ENCODE assay signal across 10 cellular contexts in genomic region chr3:182092662-182093262, GRCh38.
DNase-seq lines count a peak whose midpoint lies in the region; ATAC-seq lines count a peak whose summit lies in the region.
"Had no signal": no experiment of that assay in that cellular context is flagged by ENCODE, and none has a peak within 500 bp of the region (broad histone marks: within the 10 kb centered on the region; RNA-seq: fewer than 3 reads in every experiment).

No MANE protein-coding gene starts in this region.

- H3K9ac ChIP-seq in NT2/D1 (ENCODE audit: insufficient read length, low read depth) = no peak overlapping the region

- no peak overlapping the region for H3K4me3 ChIP-seq in NT2/D1 (ENCODE audit: insufficient read length, low read depth)
- no peak overlapping the region for H3K4me3 ChIP-seq in effector memory CD4-positive, alpha-beta T cell (ENCODE audit: insufficient read depth, low read depth, low read length, poor library complexity, severe bottlenecking)
- H3K4me3 ChIP-seq: cardiac muscle cell had no signal

- no peaks in the 10 kb centered on the region for H3K4me1 ChIP-seq in NT2/D1 (ENCODE audit: insufficient read depth, insufficient read length)
- H3K4me1 ChIP-seq in effector memory CD4-positive, alpha-beta T cell (ENCODE audit: control insufficient read depth, insufficient read depth, low read length, poor library complexity, severe bottlenecking) = no peaks in the 10 kb centered on the region

- peak; percentile 78 for ATAC-seq in GM18511 (IDR thresholded peaks at IDR 0.05; ENCODE audit: unreplicated experiment)
- ATAC-seq in HG03159 (IDR thresholded peaks at IDR 0.05; ENCODE audit: unreplicated experiment) = peak; percentile 57

- H3K9me3 ChIP-seq in NT2/D1 (ENCODE audit: insufficient read depth, low read length) = 0 out of 2 replicates have a peak, but pooled peaks cover 7% of the 10 kb centered on the region
- H3K9me3 ChIP-seq in effector memory CD4-positive, alpha-beta T cell (ENCODE audit: control insufficient read depth, low read length) = no peaks in the 10 kb centered on the region

- DNase-seq in NT2/D1 (ENCODE audit: low read depth, low spot score) (peak; percentile 9), middle frontal gyrus (ENCODE audit: extremely low spot score, low spot score) (peak; percentile 16), SK-N-DZ (ENCODE audit: low spot score) (no peak)
- DNase-seq in stimulated activated CD4-positive, alpha-beta T cell treated with anti-CD3 and anti-CD28 coated beads, Interleukin-15, amount 100 ng/mL, for 24 hours = no peak
- no peak for DNase-seq in effector memory CD4-positive, alpha-beta T cell
- no peak for DNase-seq in activated effector memory CD4-positive, alpha-beta T cell treated with Interleukin-2 at 50 U/mL for 16 hours
- DNase-seq: stimulated activated CD4-positive, alpha-beta T cell treated with anti-CD3 and anti-CD28 coated beads, Interleukin-2, amount 100 ng/mL, for 48 hours had no signal

- no peaks in the 10 kb centered on the region for H3K27me3 ChIP-seq in NT2/D1 (ENCODE audit: insufficient read depth, insufficient read length)
- no peaks in the 10 kb centered on the region for H3K27me3 ChIP-seq in effector memory CD4-positive, alpha-beta T cell (replicated peaks; ENCODE audit: control insufficient read depth, insufficient read depth, low read length, poor library complexity, severe bottlenecking)
- H3K27me3 ChIP-seq: cardiac muscle cell had no signal

- no peaks in the 10 kb centered on the region for H3K36me3 ChIP-seq in NT2/D1 (ENCODE audit: insufficient read depth, insufficient read length, low read length)
- H3K36me3 ChIP-seq in effector memory CD4-positive, alpha-beta T cell (ENCODE audit: control insufficient read depth, insufficient read depth, low read length) = no peaks in the 10 kb centered on the region
- H3K36me3 ChIP-seq: cardiac muscle cell had no signal

- no peak overlapping the region for H3K27ac ChIP-seq in effector memory CD4-positive, alpha-beta T cell (ENCODE audit: insufficient read depth, low read length, poor library complexity, severe bottlenecking)
- H3K27ac ChIP-seq: cardiac muscle cell had no signal

Comparison
In these comparisons a context has a peak if more than half of its experiments do, and no peak if none do; other contexts are left out.
1. DNase-seq: peak in NT2/D1 (single experiment) and middle frontal gyrus (single experiment); none in stimulated activated CD4-positive, alpha-beta T cell treated with anti-CD3 and anti-CD28 coated beads, Interleukin-15, amount 100 ng/mL, for 24 hours (single experiment), effector memory CD4-positive, alpha-beta T cell (0 of 3), activated effector memory CD4-positive, alpha-beta T cell treated with Interleukin-2 at 50 U/mL for 16 hours (single experiment) and SK-N-DZ (single experiment).